8 cellular contexts compared by ENCODE assay signal in genomic region chr6:27145731-27146455, GRCh38.
DNase-seq lines count a peak whose midpoint lies in the region; ATAC-seq lines count a peak whose summit lies in the region.

No MANE protein-coding gene starts in this region.

- H3K9me3 Mint-ChIP-seq in activated naive CD4-positive, alpha-beta T cell treated with anti-CD3 and anti-CD28 coated beads, Interleukin-2, amount 50 U/mL, for 72 hours = no peaks in the 10 kb centered on the region

- H3K36me3 Mint-ChIP-seq in activated naive CD4-positive, alpha-beta T cell treated with anti-CD3 and anti-CD28 coated beads, Interleukin-2, amount 50 U/mL, for 72 hours = no peaks in the 10 kb centered on the region

- peak; percentile 96 for DNase-seq in AML-193 (lab: John Stamatoyannopoulos, UW)
- DNase-seq in NAMALWA (ENCODE audit: low spot score) = peak; percentile 94
- peak; percentile 94 for DNase-seq in SIG-M5 treated with dmso at 0.1 percent for 504 hours (lab: John Stamatoyannopoulos, UW; ENCODE audit: unreplicated experiment)
- peak; percentile 65 to 70 for DNase-seq in activated naive CD4-positive, alpha-beta T cell treated with anti-CD3 and anti-CD28 coated beads, Interleukin-2, amount 50 U/mL, for 72 hours (ENCODE audit: low spot score in 2 of 2)
- peak; percentile 73 for DNase-seq in Right ventricle myocardium superior
- DNase-seq in pons (ENCODE audit: low spot score) = peak; percentile 85
- DNase-seq in GM19238 (ENCODE audit: insufficient read length, low spot score) = no peak

- no peak overlapping the region for H3K27ac Mint-ChIP-seq in activated naive CD4-positive, alpha-beta T cell treated with anti-CD3 and anti-CD28 coated beads, Interleukin-2, amount 50 U/mL, for 72 hours

- intact Hi-C loops in Right ventricle myocardium superior (cut with DNase I) = no loop called here

- peak; percentile 33 for ATAC-seq in GM19438 (IDR thresholded peaks at IDR 0.05; ENCODE audit: low read depth, unreplicated experiment)
- ATAC-seq in activated naive CD4-positive, alpha-beta T cell treated with anti-CD3 and anti-CD28 coated beads, Interleukin-2, amount 50 U/mL, for 72 hours = peak; percentile 38 to 50
- ATAC-seq in Right ventricle myocardium superior (ENCODE audit: poor library complexity) = peak; percentile 79
